Comparison of ENCODE assay signal across 9 cellular contexts in genomic region chr9:128901822-128902221, GRCh38. TPM values are rescaled to one million over a fixed set of nuclear protein-coding genes. Genes with fewer than 3 reads are reported as not detected.
DNase-seq lines count a peak whose midpoint lies in the region; ATAC-seq and TF ChIP-seq lines count a peak whose summit lies in the region.
"Had no signal": no experiment of that assay in that cellular context is flagged by ENCODE, and none has a peak within 500 bp of the region (broad histone marks: within the 10 kb centered on the region; RNA-seq: fewer than 3 reads in every experiment).

No MANE protein-coding gene starts in this region.

- no peak for TF ChIP-seq EP300 in SK-N-SH (IDR thresholded peaks at IDR 0.05; ENCODE audit: borderline replicate concordance in 1 of 2, low read depth in 1 of 2, low read length in 1 of 2)

- TF ChIP-seq RAD21 in SK-N-SH (IDR thresholded peaks at IDR 0.05; ENCODE audit: low read length), result no peak

- H3K9me3 Mint-ChIP-seq in CD8-positive, alpha-beta T cell, result no peaks in the 10 kb centered on the region

- H3K27ac ChIP-seq in CD8-positive, alpha-beta T cell (ENCODE audit: low read depth, low read length), result peak overlapping the region; percentile 87
- H3K27ac ChIP-seq in ascending aorta (peak overlapping the region; percentile 86 to 88), osteoblast (ENCODE audit: low read depth, low read length) (no peak overlapping the region), SK-N-SH (ENCODE audit: low read depth in 2 of 2, low read length in 1 of 2) (no peak overlapping the region)

- POLR2A ChIA-PET in CD8-positive, alpha-beta T cell (lab: Charles Lee), result interaction anchor here (0.6 to 1.9 kb wide), 4 partner anchors 9 to 24 kb away, joined by 3 to 10 read pairs (median 5); partner anchors contain the start of genes KYAT1 and LRRC8A
- POLR2A ChIA-PET in GM10248 (lab: Yijun Ruan, JAX), result no interaction called here
- POLR2A ChIA-PET in SK-N-SH (lab: Yijun Ruan, JAX), result no interaction called here

- H3K36me3 ChIP-seq in CD8-positive, alpha-beta T cell (ENCODE audit: insufficient read depth, low read length), result no peaks in the 10 kb centered on the region
- peaks cover 20 to 27% of the 10 kb centered on the region in 2 donors for H3K36me3 ChIP-seq in ascending aorta
- H3K36me3 ChIP-seq in osteoblast (ENCODE audit: insufficient read depth, low read length), result peaks cover 24% of the 10 kb centered on the region
- H3K36me3 ChIP-seq in SK-N-SH (replicated peaks in 1 of 2; ENCODE audit: control insufficient read depth in 1 of 2, insufficient read depth in 2 of 2, low read length in 1 of 2), result peaks cover 4 to 16% of the 10 kb centered on the region in 2 experiments

- peaks cover 14% of the 10 kb centered on the region for H3K36me3 Mint-ChIP-seq in CD8-positive, alpha-beta T cell

- H4K20me1 ChIP-seq in osteoblast (ENCODE audit: insufficient read depth, low read length), result peaks cover 3% of the 10 kb centered on the region
- no peaks in the 10 kb centered on the region for H4K20me1 ChIP-seq in SK-N-SH (ENCODE audit: insufficient read depth)

- H3K4me3 Mint-ChIP-seq in CD8-positive, alpha-beta T cell, result peak overlapping the region; percentile 81

- intact Hi-C loops in CD8-positive, alpha-beta T cell (cut with DNase I, micrococcal nuclease), result loop anchor here (1.0 to 10.0 kb wide), 4 partner anchors 20 to 877 kb away; partner anchors contain the start of genes LRRC8A (in 2 of the 2), DOLK (in 1 of the 2) and NUP188 (in 1 of the 2)
- intact Hi-C loops in ascending aorta (cut with DNase I), result no loop called here

- H3K27me3 Mint-ChIP-seq in CD8-positive, alpha-beta T cell (ENCODE audit: low read depth), result no peaks in the 10 kb centered on the region

- WGBS in SK-N-SH (ENCODE audit: low lambda C conversion rate), result 94% methylated on average over 3 of the region's 5 CpGs

- no peaks in the 10 kb centered on the region for H3K9me3 ChIP-seq in CD8-positive, alpha-beta T cell (ENCODE audit: low read length)
- no peaks in the 10 kb centered on the region for H3K9me3 ChIP-seq in ascending aorta
- no peaks in the 10 kb centered on the region for H3K9me3 ChIP-seq in osteoblast (ENCODE audit: low read depth, low read length)
- no peaks in the 10 kb centered on the region for H3K9me3 ChIP-seq in SK-N-SH
- H3K9me3 ChIP-seq: right lobe of liver had no signal

- ATAC-seq in CD8-positive, alpha-beta T cell, result peak; percentile 3
- peak; percentile 8 for ATAC-seq in HG02759 (IDR thresholded peaks at IDR 0.05; ENCODE audit: unreplicated experiment)
- ATAC-seq in GM21367 (IDR thresholded peaks at IDR 0.05; ENCODE audit: unreplicated experiment), result no peak

- H3K27me3 ChIP-seq in CD8-positive, alpha-beta T cell (ENCODE audit: insufficient read depth, low read length), result no peaks in the 10 kb centered on the region
- H3K27me3 ChIP-seq in ascending aorta (no peaks in the 10 kb centered on the region), osteoblast (ENCODE audit: insufficient read depth, low read length) (no peaks in the 10 kb centered on the region), SK-N-SH (ENCODE audit: insufficient read depth) (no peaks in the 10 kb centered on the region)
- H3K27me3 ChIP-seq: right lobe of liver had no signal

- no peaks in the 10 kb centered on the region for H3K9me2 ChIP-seq in SK-N-SH

- peaks cover 12% of the 10 kb centered on the region for H3F3A ChIP-seq in SK-N-SH (replicated peaks; ENCODE audit: insufficient read depth)

- H3K9ac ChIP-seq in SK-N-SH, result no peak overlapping the region

- H3K4me3 ChIP-seq in CD8-positive, alpha-beta T cell (ENCODE audit: low read depth, low read length), result no peak overlapping the region
- no peak overlapping the region for H3K4me3 ChIP-seq in ascending aorta
- H3K4me3 ChIP-seq in osteoblast (ENCODE audit: insufficient read depth, low read length), result no peak overlapping the region
- no peak overlapping the region for H3K4me3 ChIP-seq in SK-N-SH (ENCODE audit: low read depth in 2 of 2, low read length in 1 of 2)
- H3K4me3 ChIP-seq: right lobe of liver had no signal

- H3K79me2 ChIP-seq in osteoblast (ENCODE audit: insufficient read depth, low read length) (peaks cover 51% of the 10 kb centered on the region), SK-N-SH (ENCODE audit: insufficient read depth) (peaks cover 73% of the 10 kb centered on the region; the same call in 1 of the 2 replicates)

- DNase-seq in CD8-positive, alpha-beta T cell, result no peak
- no peak for DNase-seq in ascending aorta (ENCODE audit: low spot score in 2 of 2)
- DNase-seq in osteoblast (ENCODE audit: insufficient read length, low spot score, missing footprints), result peak; percentile 11
- DNase-seq in GM10248 (ENCODE audit: extremely low spot score), result no peak
- DNase-seq in SK-N-SH, result no peak
- no peak for DNase-seq in kidney glomerular epithelial cell (lab: John Stamatoyannopoulos, UW)
- DNase-seq: right lobe of liver had no signal

- no peak overlapping the region for H3K4me2 ChIP-seq in osteoblast (ENCODE audit: insufficient read depth, low read length)
- H3K4me2 ChIP-seq in SK-N-SH, result no peak overlapping the region

- CTCF ChIA-PET in CD8-positive, alpha-beta T cell (lab: Charles Lee), result interaction anchor here (1.3 to 5.8 kb wide), 3 partner anchors 14 to 38 kb away, joined by 3 to 34 read pairs (median 5); no protein-coding TSS in a partner anchor
- CTCF ChIA-PET in GM10248 (lab: Yijun Ruan, JAX), result interaction anchor here (0.7 to 1.5 kb wide), 2 partner anchors 22 to 26 kb away, joined by 3 to 8 read pairs; no protein-coding TSS in a partner anchor
- CTCF ChIA-PET in SK-N-SH (lab: Yijun Ruan, JAX), result interaction anchor here (0.9 to 2.4 kb wide), 2 partner anchors 26 to 38 kb away, joined by 3 to 10 read pairs; no protein-coding TSS in a partner anchor

- no peak for TF ChIP-seq CTCF in CD8-positive, alpha-beta T cell (IDR thresholded peaks at IDR 0.05)
- no peak for TF ChIP-seq CTCF in ascending aorta (IDR thresholded peaks at IDR 0.05)
- no peak for TF ChIP-seq CTCF in osteoblast (IDR thresholded peaks at IDR 0.05; ENCODE audit: extremely low read depth, low read depth, low read length)
- no peak for TF ChIP-seq CTCF in GM10248 (IDR thresholded peaks at IDR 0.05; ENCODE audit: control extremely low read depth, extremely low read depth, low read depth, missing control alignments)
- TF ChIP-seq CTCF in SK-N-SH (IDR thresholded peaks at IDR 0.05), result no peak

- peak overlapping the region; percentile 91 for H3K27ac Mint-ChIP-seq in CD8-positive, alpha-beta T cell

- peaks cover 72% of the 10 kb centered on the region for H3K4me1 Mint-ChIP-seq in CD8-positive, alpha-beta T cell (ENCODE audit: low read depth)

- H2AFZ ChIP-seq in osteoblast (ENCODE audit: low read length) (no peak overlapping the region), SK-N-SH (ENCODE audit: low read depth) (no peak overlapping the region)

- H3K4me1 ChIP-seq in CD8-positive, alpha-beta T cell (ENCODE audit: insufficient read depth, low read length), result peaks cover 70% of the 10 kb centered on the region
- H3K4me1 ChIP-seq in ascending aorta, result peaks cover 11 to 27% of the 10 kb centered on the region in 2 donors
- H3K4me1 ChIP-seq in osteoblast (ENCODE audit: insufficient read depth, low read length), result peaks cover 6% of the 10 kb centered on the region
- peaks cover 7 to 8% of the 10 kb centered on the region in 2 experiments; a peak in 2 of 4 replicates for H3K4me1 ChIP-seq in SK-N-SH (ENCODE audit: control insufficient read depth in 1 of 2, insufficient read depth in 2 of 2, low read depth in 1 of 2, low read length in 1 of 2)
- H3K4me1 ChIP-seq: right lobe of liver had no signal

TF ChIP-seq in SK-N-SH, 30 proteins besides CTCF, POLR2A, EP300 and RAD21 (continues in another document):
- no peak for TF ChIP-seq NRF1 (IDR thresholded peaks at IDR 0.05; ENCODE audit: low read depth, low read length)
- TF ChIP-seq POLR2AphosphoS5 (IDR thresholded peaks at IDR 0.05; ENCODE audit: low read depth, low read length), result no peak
- no peak for TF ChIP-seq NFIC (IDR thresholded peaks at IDR 0.05; ENCODE audit: borderline replicate concordance)
- no peak for TF ChIP-seq RFX5 (IDR thresholded peaks at IDR 0.05; ENCODE audit: low read length)

RNA-seq across cellular contexts. Expression of gene PHYHD1, which starts 19.0 kb away (rescaled TPM):
- 1 to 10 TPM; 1.0 to 2.5 TPM for total RNA-seq in CD8-positive, alpha-beta T cell
- 46.1 TPM for total RNA-seq in ascending aorta
- total RNA-seq in osteoblast, result 7.6 and 8.0 TPM in 2 replicates
- polyA plus RNA-seq in SK-N-SH (2012; rRNA removed), result 0.19 TPM in 1 of 2 replicates, not detected in the other
- polyA plus RNA-seq in SK-N-SH (2012; cell fraction: cytosol; rRNA removed), result not detected in 2 replicates
- 0.26 and 0.49 TPM in 2 replicates for polyA plus RNA-seq in SK-N-SH (2012; cell fraction: nucleus; rRNA removed)

RNA-seq across cellular contexts. Expression of gene LRRC8A, which starts 19.9 kb away (rescaled TPM):
- total RNA-seq in CD8-positive, alpha-beta T cell, result 10 to 100 TPM; 35.0 to 40.1 TPM
- total RNA-seq in ascending aorta, result 227 TPM
- total RNA-seq in osteoblast, result 38.0 and 39.8 TPM in 2 replicates
- 28.6 and 30.4 TPM in 2 replicates for polyA plus RNA-seq in SK-N-SH (2012; rRNA removed)
- 17.5 and 25.6 TPM in 2 replicates for polyA plus RNA-seq in SK-N-SH (2012; cell fraction: cytosol; rRNA removed)
- 20.1 and 21.2 TPM in 2 replicates for polyA plus RNA-seq in SK-N-SH (2012; cell fraction: nucleus; rRNA removed)

RNA-seq across cellular contexts. Expression of gene KYAT1, which starts 20.1 kb away (rescaled TPM):
- 1 to 10 TPM; 2.4 to 3.0 TPM for total RNA-seq in CD8-positive, alpha-beta T cell
- total RNA-seq in ascending aorta, result 4.9 TPM
- 3.3 and 4.7 TPM in 2 replicates for total RNA-seq in osteoblast
- polyA plus RNA-seq in SK-N-SH (2012; rRNA removed), result 9.4 and 13.3 TPM in 2 replicates
- polyA plus RNA-seq in SK-N-SH (2012; cell fraction: cytosol; rRNA removed), result 5.8 and 7.4 TPM in 2 replicates
- 44.4 and 51.5 TPM in 2 replicates for polyA plus RNA-seq in SK-N-SH (2012; cell fraction: nucleus; rRNA removed)

RNA-seq across cellular contexts. Expression of gene DOLK, which starts 45.6 kb away (rescaled TPM):
- 10 to 100 TPM; 10.4 to 10.7 TPM for total RNA-seq in CD8-positive, alpha-beta T cell
- total RNA-seq in ascending aorta, result 5.0 TPM
- 28.6 and 29.5 TPM in 2 replicates for total RNA-seq in osteoblast
- 23.1 and 31.7 TPM in 2 replicates for polyA plus RNA-seq in SK-N-SH (2012; rRNA removed)
- polyA plus RNA-seq in SK-N-SH (2012; cell fraction: cytosol; rRNA removed), result 15.8 and 23.1 TPM in 2 replicates
- 12.1 and 15.0 TPM in 2 replicates for polyA plus RNA-seq in SK-N-SH (2012; cell fraction: nucleus; rRNA removed)

RNA-seq across cellular contexts. Expression of gene NUP188, which starts 45.7 kb away (rescaled TPM):
- 10 to 100 TPM; 48.7 to 49.0 TPM for total RNA-seq in CD8-positive, alpha-beta T cell
- total RNA-seq in ascending aorta, result 45.0 TPM
- total RNA-seq in osteoblast, result 28.9 and 30.0 TPM in 2 replicates
- polyA plus RNA-seq in SK-N-SH (2012; rRNA removed), result 41.5 and 49.5 TPM in 2 replicates
- 19.7 and 29.6 TPM in 2 replicates for polyA plus RNA-seq in SK-N-SH (2012; cell fraction: cytosol; rRNA removed)
- polyA plus RNA-seq in SK-N-SH (2012; cell fraction: nucleus; rRNA removed), result 74.3 and 77.1 TPM in 2 replicates

Comparison
In these comparisons a context has a peak if more than half of its experiments do, and no peak if none do; other contexts are left out.
1. H3K27ac ChIP-seq: peak in CD8-positive, alpha-beta T cell (single experiment) and ascending aorta (2 of 2); none in osteoblast (single experiment) and SK-N-SH (0 of 2).